ENCODE assay signal across 9 cellular contexts in genomic region chr14:68283378-68284123, GRCh38.
DNase-seq lines count a peak whose midpoint lies in the region; ATAC-seq and TF ChIP-seq lines count a peak whose summit lies in the region.
"Had no signal": no experiment of that assay in that cellular context is flagged by ENCODE, and none has a peak within 500 bp of the region (broad histone marks: within the 10 kb centered on the region; RNA-seq: fewer than 3 reads in every experiment).

No MANE protein-coding gene starts in this region.

- no peaks in the 10 kb centered on the region for H3K9me3 ChIP-seq in KOPT-K1 (ENCODE audit: insufficient read depth, low read length, poor library complexity, severe bottlenecking)
- no peaks in the 10 kb centered on the region for H3K9me3 ChIP-seq in neural progenitor cell (ENCODE audit: low read depth)

- TF ChIP-seq POLR2A in erythroblast (IDR thresholded peaks at IDR 0.05; ENCODE audit: low read length) = no peak

- no peaks in the 10 kb centered on the region for H3K27me3 Mint-ChIP-seq in activated naive CD4-positive, alpha-beta T cell treated with anti-CD3 and anti-CD28 coated beads for 36 hours (ENCODE audit: low read depth)
- H3K27me3 Mint-ChIP-seq in neural progenitor cell (ENCODE audit: insufficient read depth, low read depth) = peaks cover 7% of the 10 kb centered on the region

- H3K4me3 ChIP-seq in neural progenitor cell = no peak overlapping the region

- CTCF ChIA-PET in activated naive CD4-positive, alpha-beta T cell treated with anti-CD3 and anti-CD28 coated beads for 36 hours (lab: Charles Lee) = interaction anchor here (0.6 to 1.4 kb wide), 8 partner anchors 10 to 648 kb away, joined by 3 to 6 read pairs (median 3); no protein-coding TSS in a partner anchor

- H2AFZ ChIP-seq in neural progenitor cell (replicated peaks) = no peak overlapping the region

- H3K4me1 ChIP-seq in neural progenitor cell = peaks cover 36% of the 10 kb centered on the region

- H3K9ac ChIP-seq in neural progenitor cell = no peak overlapping the region

- H3K36me3 ChIP-seq in KOPT-K1 (ENCODE audit: insufficient read depth, low read length) (no peaks in the 10 kb centered on the region), neural progenitor cell (no peaks in the 10 kb centered on the region)

- H3K4me1 Mint-ChIP-seq in activated naive CD4-positive, alpha-beta T cell treated with anti-CD3 and anti-CD28 coated beads for 36 hours (ENCODE audit: low read depth) = peaks cover 85% of the 10 kb centered on the region
- H3K4me1 Mint-ChIP-seq in neural progenitor cell = peaks cover 51% of the 10 kb centered on the region

- ATAC-seq in GM19468 (IDR thresholded peaks at IDR 0.05; ENCODE audit: extremely low read depth, unreplicated experiment) (peak; percentile 11), HG03457 (IDR thresholded peaks at IDR 0.05; ENCODE audit: unreplicated experiment) (no peak)
- ATAC-seq: Panc1 had no signal

- no peak overlapping the region for H3K27ac Mint-ChIP-seq in activated naive CD4-positive, alpha-beta T cell treated with anti-CD3 and anti-CD28 coated beads for 36 hours
- peak overlapping the region; percentile 80 for H3K27ac Mint-ChIP-seq in neural progenitor cell

- H4K20me1 ChIP-seq in neural progenitor cell (ENCODE audit: low read depth) = no peaks in the 10 kb centered on the region

- H3K4me3 Mint-ChIP-seq in activated naive CD4-positive, alpha-beta T cell treated with anti-CD3 and anti-CD28 coated beads for 36 hours = peak overlapping the region; percentile 27
- no peak overlapping the region for H3K4me3 Mint-ChIP-seq in neural progenitor cell

- intact Hi-C loops in activated naive CD4-positive, alpha-beta T cell treated with anti-CD3 and anti-CD28 coated beads for 36 hours (cut with micrococcal nuclease) = loop anchor here (1.0 to 10.0 kb wide), 6 partner anchors 8 to 691 kb away; partner anchors contain the start of genes ACTN1 and ZFP36L1

- H3K27ac ChIP-seq in KOPT-K1 (ENCODE audit: low read depth, low read length, poor library complexity, severe bottlenecking) = peak overlapping the region; percentile 77
- H3K27ac ChIP-seq in neural progenitor cell = no peak overlapping the region

- no peaks in the 10 kb centered on the region for H3K79me2 ChIP-seq in neural progenitor cell (ENCODE audit: low read depth)

- TF ChIP-seq CTCF in neural progenitor cell (IDR thresholded peaks at IDR 0.05) = no peak

- peak; percentile 67 for DNase-seq in activated naive CD4-positive, alpha-beta T cell treated with anti-CD3 and anti-CD28 coated beads for 36 hours
- no peak for DNase-seq in neural progenitor cell (ENCODE audit: low spot score)
- no peak for DNase-seq in NCI-H510A treated with DMSO at 0.1 percent for 48 hours (lab: John Stamatoyannopoulos, UW)
- DNase-seq in NOMO-1 treated with dmso at 0.1 percent for 144 hours (lab: John Stamatoyannopoulos, UW; ENCODE audit: unreplicated experiment) = no peak
- no peak for DNase-seq in erythroblast (lab: John Stamatoyannopoulos, UW)

- H3F3A ChIP-seq in neural progenitor cell (ENCODE audit: low read depth) = no peaks in the 10 kb centered on the region

- H3K36me3 Mint-ChIP-seq in activated naive CD4-positive, alpha-beta T cell treated with anti-CD3 and anti-CD28 coated beads for 36 hours (ENCODE audit: low read depth) = no peaks in the 10 kb centered on the region
- H3K36me3 Mint-ChIP-seq in neural progenitor cell = no peaks in the 10 kb centered on the region

- no peaks in the 10 kb centered on the region for H3K27me3 ChIP-seq in neural progenitor cell

- peak overlapping the region; percentile 4 for H3K4me2 ChIP-seq in neural progenitor cell

- H3K9me3 Mint-ChIP-seq in activated naive CD4-positive, alpha-beta T cell treated with anti-CD3 and anti-CD28 coated beads for 36 hours = no peaks in the 10 kb centered on the region
- H3K9me3 Mint-ChIP-seq in neural progenitor cell = no peaks in the 10 kb centered on the region
